Comparison of ENCODE assay signal across 1 cellular context in genomic region chr2:69159988-69160387, GRCh38.
A peak's percentile ranks its signal among the peaks of the same experiment; 100 is the strongest.
TF ChIP-seq lines count a peak whose summit lies in the region.

No MANE protein-coding gene starts in this region.

TF ChIP-seq in HepG2, 621 proteins besides CTCF, POLR2A, EP300 and RAD21 (continued from another document):
- no peak for TF ChIP-seq NFAT5 (CRISPR knock-in tag; IDR thresholded peaks at IDR 0.05)
- TF ChIP-seq CAMTA2 (CRISPR knock-in tag; IDR thresholded peaks at IDR 0.05; ENCODE audit: borderline replicate concordance): no peak
- TF ChIP-seq U2AF1 (optimal IDR thresholded peaks at IDR 0.05; ENCODE audit: low read depth, low read length): no peak
- no peak for TF ChIP-seq ZNF747 (CRISPR knock-in tag; IDR thresholded peaks at IDR 0.05; ENCODE audit: borderline replicate concordance)
- no peak for TF ChIP-seq PHB2 (IDR thresholded peaks at IDR 0.05; ENCODE audit: partially characterized antibody)
- no peak for TF ChIP-seq GABPB1 (CRISPR knock-in tag; IDR thresholded peaks at IDR 0.05)
- TF ChIP-seq ZBTB10 (CRISPR knock-in tag; IDR thresholded peaks at IDR 0.05; ENCODE audit: borderline replicate concordance): no peak
- TF ChIP-seq ZNF337 (CRISPR knock-in tag; IDR thresholded peaks at IDR 0.05; ENCODE audit: borderline replicate concordance, low read depth): no peak
- TF ChIP-seq STAG1 (CRISPR knock-in tag; IDR thresholded peaks at IDR 0.05): peak; percentile 87
- 0 out of 2 replicates have a peak, but pooled peaks have one; percentile 67 for TF ChIP-seq CBX5 (CRISPR knock-in tag; IDR thresholded peaks at IDR 0.05; ENCODE audit: borderline replicate concordance)
- TF ChIP-seq BRD4 (CRISPR knock-in tag; IDR thresholded peaks at IDR 0.05): no peak
- peak; percentile 78 for TF ChIP-seq ZNF362 (CRISPR knock-in tag; IDR thresholded peaks at IDR 0.05; ENCODE audit: borderline replicate concordance)
- no peak for TF ChIP-seq RELA (CRISPR knock-in tag; IDR thresholded peaks at IDR 0.05)
- TF ChIP-seq ISL2 (CRISPR knock-in tag; IDR thresholded peaks at IDR 0.05): 0 out of 2 replicates have a peak, but pooled peaks have one; percentile 7
- TF ChIP-seq RFX3 (CRISPR knock-in tag; IDR thresholded peaks at IDR 0.05): no peak
- no peak for TF ChIP-seq ZFYVE20 (CRISPR knock-in tag; IDR thresholded peaks at IDR 0.05; ENCODE audit: borderline replicate concordance, low read depth)
